ENCODE assay signal across 10 cellular contexts in the genomic region with DNA sequence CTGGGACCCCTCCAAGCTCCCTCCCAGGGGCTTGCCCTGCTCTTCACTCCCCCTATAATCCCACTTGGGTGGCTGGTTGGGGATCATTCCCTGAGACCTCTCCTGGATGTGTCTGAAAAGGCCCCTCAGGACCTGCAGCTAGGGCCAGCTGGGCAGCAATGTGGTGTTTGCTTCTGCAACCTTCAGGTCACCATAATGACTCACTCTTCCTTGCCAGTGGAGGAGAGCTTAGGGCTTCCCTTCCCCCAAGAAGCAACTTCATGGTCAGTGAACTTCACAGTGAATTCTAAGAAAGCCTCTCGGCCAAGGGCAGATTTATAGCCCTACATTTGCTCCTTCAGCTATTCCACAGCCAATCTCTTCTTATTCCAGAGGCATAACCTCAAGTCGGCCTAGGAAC. TPM values are rescaled to one million over a fixed set of nuclear protein-coding genes. Genes with fewer than 3 reads are reported as not detected.
DNase-seq lines count a peak whose midpoint lies in the region; ATAC-seq and TF ChIP-seq lines count a peak whose summit lies in the region.
"Had no signal": no experiment of that assay in that cellular context is flagged by ENCODE, and none has a peak within 500 bp of the region (broad histone marks: within the 10 kb centered on the region; RNA-seq: fewer than 3 reads in every experiment).

No MANE protein-coding gene starts in this region.

- peaks cover 12% of the 10 kb centered on the region for H3K9me3 Mint-ChIP-seq in T-helper 2 cell treated with Interferon-gamma antibody and Interleukin-4, amounts not matched to agents 5 μg/mL and 100 μg/mL, for 36 hours

- H2AFZ ChIP-seq in PC-3 (ENCODE audit: low read length) = no peak overlapping the region

- no peaks in the 10 kb centered on the region for H3K9me2 ChIP-seq in PC-3 (replicated peaks; ENCODE audit: low read length)

- H3K4me1 ChIP-seq in PC-3 (ENCODE audit: insufficient read depth, low read length) (peaks cover 11% of the 10 kb centered on the region), HAP-1 (no peaks in the 10 kb centered on the region)

- POLR2A ChIA-PET in PC-3 (lab: Charles Lee; ENCODE audit: unreplicated experiment) = no interaction called here

- H3K79me2 ChIP-seq in PC-3 (ENCODE audit: low read length) = no peaks in the 10 kb centered on the region

- H3K27me3 ChIP-seq in PC-3 (ENCODE audit: low read length) (peaks cover 14% of the 10 kb centered on the region; the same call in 1 of the 2 replicates), brain microvascular endothelial cell (replicated peaks) (peaks cover 2% of the 10 kb centered on the region), HAP-1 (ENCODE audit: low read depth) (0 out of 2 replicates have a peak, but pooled peaks cover 1% of the 10 kb centered on the region)

- peaks cover 6% of the 10 kb centered on the region for H3K36me3 Mint-ChIP-seq in T-helper 2 cell treated with Interferon-gamma antibody and Interleukin-4, amounts not matched to agents 5 μg/mL and 100 μg/mL, for 36 hours (ENCODE audit: low read depth)

- no peaks in the 10 kb centered on the region for H3K36me3 ChIP-seq in PC-3 (ENCODE audit: low read depth, low read length)
- H3K36me3 ChIP-seq in brain microvascular endothelial cell (replicated peaks) = no peaks in the 10 kb centered on the region
- H3K36me3 ChIP-seq in HAP-1 (replicated peaks) = no peaks in the 10 kb centered on the region

- in situ Hi-C loops in brain microvascular endothelial cell (cut with HindIII; ENCODE audit: low pct_ligation_motif_present, low sequenced_read_pairs) = no loop called here
- in situ Hi-C loops in HAP-1 (cut with MboI; ENCODE audit: low sequenced_read_pairs) = no loop called here

- H3K27ac ChIP-seq in PC-3 (ENCODE audit: low read length) = peak overlapping the region; percentile 5; the same call in 1 of the 2 replicates
- H3K27ac ChIP-seq in brain microvascular endothelial cell = no peak overlapping the region

- peak overlapping the region; percentile 34 for H3K4me2 ChIP-seq in PC-3 (ENCODE audit: low read length)
- H3K4me2 ChIP-seq: smooth muscle cell had no signal

- peak overlapping the region; percentile 81 for H3K4me3 Mint-ChIP-seq in T-helper 2 cell treated with Interferon-gamma antibody and Interleukin-4, amounts not matched to agents 5 μg/mL and 100 μg/mL, for 36 hours

- intact Hi-C loops in PC-3 (cut with micrococcal nuclease) = no loop called here

- H3K9ac ChIP-seq in PC-3 (ENCODE audit: low read length) = no peak overlapping the region

- no peaks in the 10 kb centered on the region for H4K20me1 ChIP-seq in PC-3 (ENCODE audit: low read length)

- peak overlapping the region; percentile 88 for H3K27ac Mint-ChIP-seq in T-helper 2 cell treated with Interferon-gamma antibody and Interleukin-4, amounts not matched to agents 5 μg/mL and 100 μg/mL, for 36 hours

- H3K9me3 ChIP-seq in PC-3 (ENCODE audit: low read length) = no peaks in the 10 kb centered on the region
- H3K9me3 ChIP-seq in HAP-1 = no peaks in the 10 kb centered on the region

- no peak for ATAC-seq in PC-3

- peaks cover 2% of the 10 kb centered on the region for H3K27me3 Mint-ChIP-seq in T-helper 2 cell treated with Interferon-gamma antibody and Interleukin-4, amounts not matched to agents 5 μg/mL and 100 μg/mL, for 36 hours (ENCODE audit: low read depth)

- TF ChIP-seq CTCF in PC-3 (conservative IDR thresholded peaks at IDR 0.05; ENCODE audit: low read depth, low read length) (no peak), brain microvascular endothelial cell (IDR thresholded peaks at IDR 0.05; ENCODE audit: low read depth, low read length, missing control alignments) (no peak)

- peaks cover 44% of the 10 kb centered on the region for H3K4me1 Mint-ChIP-seq in T-helper 2 cell treated with Interferon-gamma antibody and Interleukin-4, amounts not matched to agents 5 μg/mL and 100 μg/mL, for 36 hours (ENCODE audit: low read depth)

- CTCF ChIA-PET in PC-3 (lab: Charles Lee) = no interaction called here

- no peak overlapping the region for H3K4me3 ChIP-seq in PC-3 (ENCODE audit: low read length)
- H3K4me3 ChIP-seq in brain microvascular endothelial cell (ENCODE audit: low read depth, low read length) = no peak overlapping the region
- no peak overlapping the region for H3K4me3 ChIP-seq in HAP-1
- H3K4me3 ChIP-seq: smooth muscle cell had no signal

- no peak for DNase-seq in T-helper 2 cell treated with Interferon-gamma antibody and Interleukin-4, amounts not matched to agents 5 μg/mL and 100 μg/mL, for 36 hours (ENCODE audit: low spot score)
- DNase-seq in T-helper 2 cell (no peak), PC-3 (peak; percentile 32), brain microvascular endothelial cell (peak; percentile 20), non-pigmented ciliary epithelial cell (ENCODE audit: low read depth) (peak; percentile 6), activated gamma-delta T cell (lab: John Stamatoyannopoulos, UW) (no peak), HAP-1 (ENCODE audit: low spot score in 2 of 2) (no peak)
- DNase-seq in stimulated activated naive CD4-positive, alpha-beta T cell treated with Interleukin-2 at 50 U/mL for 16 hours (lab: John Stamatoyannopoulos, UW) = no peak
- DNase-seq: NCI-H82 had no signal

- no TSS peak for BruUV-seq in PC-3 (replicated peaks; lab: Mats Ljungman, UMichigan)

- no peaks in the 10 kb centered on the region for H3F3A ChIP-seq in PC-3 (ENCODE audit: low read length, unreplicated experiment)

RNA-seq across cellular contexts. Expression of a gene that starts 45.1 kb away (rescaled TPM):
- not detected in 2 replicates for total RNA-seq in PC-3 (2014; rRNA removed)

Comparison
In these comparisons a context has a peak if more than half of its experiments do, and no peak if none do; other contexts are left out.
1. DNase-seq: peak in PC-3 (single experiment), brain microvascular endothelial cell (single experiment) and non-pigmented ciliary epithelial cell (single experiment); none in T-helper 2 cell treated with Interferon-gamma antibody and Interleukin-4, amounts not matched to agents 5 μg/mL and 100 μg/mL, for 36 hours (single experiment), T-helper 2 cell (0 of 5), activated gamma-delta T cell (single experiment), stimulated activated naive CD4-positive, alpha-beta T cell treated with Interleukin-2 at 50 U/mL for 16 hours (single experiment) and HAP-1 (0 of 2).